ENCODE assay signal across 11 cellular contexts in genomic region chr20:4065405-4065841, GRCh38. TPM values are rescaled to one million over a fixed set of nuclear protein-coding genes. Genes with fewer than 3 reads are reported as not detected.
A peak's percentile ranks its signal among the peaks of the same experiment; 100 is the strongest.
DNase-seq lines count a peak whose midpoint lies in the region; FAIRE-seq and TF ChIP-seq lines count a peak whose summit lies in the region.
"Had no signal": no experiment of that assay in that cellular context is flagged by ENCODE, and none has a peak within 500 bp of the region (broad histone marks: within the 10 kb centered on the region; RNA-seq: fewer than 3 reads in every experiment).

No MANE protein-coding gene starts in this region.

- H3K79me2 ChIP-seq in astrocyte (ENCODE audit: insufficient read depth, low read length) = no peaks in the 10 kb centered on the region

- H3K4me1 ChIP-seq in astrocyte (ENCODE audit: insufficient read depth, low read length) (peaks cover 57% of the 10 kb centered on the region), vagina (peaks cover 46% of the 10 kb centered on the region)

- no peaks in the 10 kb centered on the region for H3K36me3 Mint-ChIP-seq in activated naive CD4-positive, alpha-beta T cell treated with anti-CD3 and anti-CD28 coated beads, Interleukin-2, amount 10 ng/mL, durations not matched to agents 7 days and 5 days
- H3K36me3 Mint-ChIP-seq in astrocyte (ENCODE audit: low read depth, unreplicated experiment) (peaks cover 2% of the 10 kb centered on the region), glutamatergic neuron (ENCODE audit: unreplicated experiment) (peaks cover 8% of the 10 kb centered on the region)
- H3K36me3 Mint-ChIP-seq: activated naive CD4-positive, alpha-beta T cell treated with anti-CD3 and anti-CD28 coated beads, Interleukin-2, amount 50 U/mL, for 24 hours had no signal

- peaks cover 35% of the 10 kb centered on the region for H3K4me1 Mint-ChIP-seq in activated naive CD4-positive, alpha-beta T cell treated with anti-CD3 and anti-CD28 coated beads, Interleukin-2, amount 10 ng/mL, durations not matched to agents 7 days and 5 days
- H3K4me1 Mint-ChIP-seq in astrocyte (ENCODE audit: low read depth, unreplicated experiment) = peaks cover 16% of the 10 kb centered on the region
- peaks cover 4% of the 10 kb centered on the region for H3K4me1 Mint-ChIP-seq in glutamatergic neuron (ENCODE audit: low read depth, unreplicated experiment)

- H3K27me3 Mint-ChIP-seq in activated naive CD4-positive, alpha-beta T cell treated with anti-CD3 and anti-CD28 coated beads, Interleukin-2, amount 10 ng/mL, durations not matched to agents 7 days and 5 days = peaks cover 5% of the 10 kb centered on the region
- H3K27me3 Mint-ChIP-seq in astrocyte (ENCODE audit: low read depth, unreplicated experiment) = no peaks in the 10 kb centered on the region
- peaks cover 2% of the 10 kb centered on the region for H3K27me3 Mint-ChIP-seq in glutamatergic neuron (ENCODE audit: unreplicated experiment)
- H3K27me3 Mint-ChIP-seq: activated naive CD4-positive, alpha-beta T cell treated with anti-CD3 and anti-CD28 coated beads, Interleukin-2, amount 50 U/mL, for 24 hours had no signal

- H3K9me3 ChIP-seq in astrocyte (ENCODE audit: insufficient read depth, low read depth, low read length) = no peaks in the 10 kb centered on the region
- H3K9me3 ChIP-seq in vagina = no peaks in the 10 kb centered on the region

- H3K4me2 ChIP-seq in astrocyte (ENCODE audit: low read length) = peak overlapping the region; percentile 78

- no peak for FAIRE-seq in astrocyte (lab: Jason Lieb, UNC)
- FAIRE-seq: GM12892 had no signal

- no peaks in the 10 kb centered on the region for H4K20me1 ChIP-seq in astrocyte (ENCODE audit: insufficient read depth, low read length)

- peak overlapping the region; percentile 70 for H3K9ac ChIP-seq in astrocyte (ENCODE audit: low read length)

- H3K4me3 Mint-ChIP-seq in activated naive CD4-positive, alpha-beta T cell treated with anti-CD3 and anti-CD28 coated beads, Interleukin-2, amount 10 ng/mL, durations not matched to agents 7 days and 5 days = no peak overlapping the region
- no peak overlapping the region for H3K4me3 Mint-ChIP-seq in astrocyte (ENCODE audit: unreplicated experiment)
- no peak overlapping the region for H3K4me3 Mint-ChIP-seq in glutamatergic neuron (ENCODE audit: unreplicated experiment)
- H3K4me3 Mint-ChIP-seq: activated naive CD4-positive, alpha-beta T cell treated with anti-CD3 and anti-CD28 coated beads, Interleukin-2, amount 50 U/mL, for 24 hours had no signal

- H3K36me3 ChIP-seq in astrocyte (ENCODE audit: insufficient read depth, low read length) = no peaks in the 10 kb centered on the region
- H3K36me3 ChIP-seq in vagina = no peaks in the 10 kb centered on the region

- CTCF ChIA-PET in activated naive CD4-positive, alpha-beta T cell treated with anti-CD3 and anti-CD28 coated beads, Interleukin-2, amount 10 ng/mL, durations not matched to agents 7 days and 5 days (lab: Charles Lee) = interaction anchor here (1.0 to 1.3 kb wide), 2 partner anchors 47 to 245 kb away, joined by 3 read pairs; partner anchors contain the start of gene AP5S1

- H2AFZ ChIP-seq in astrocyte (ENCODE audit: low read depth, low read length) = no peak overlapping the region

- H3K9me3 Mint-ChIP-seq in activated naive CD4-positive, alpha-beta T cell treated with anti-CD3 and anti-CD28 coated beads, Interleukin-2, amount 10 ng/mL, durations not matched to agents 7 days and 5 days = no peaks in the 10 kb centered on the region
- peaks cover 10% of the 10 kb centered on the region for H3K9me3 Mint-ChIP-seq in astrocyte (ENCODE audit: unreplicated experiment)
- peaks cover 3% of the 10 kb centered on the region for H3K9me3 Mint-ChIP-seq in glutamatergic neuron (ENCODE audit: unreplicated experiment)
- H3K9me3 Mint-ChIP-seq: activated naive CD4-positive, alpha-beta T cell treated with anti-CD3 and anti-CD28 coated beads, Interleukin-2, amount 50 U/mL, for 24 hours had no signal

- no peak for TF ChIP-seq CTCF in astrocyte (IDR thresholded peaks at IDR 0.05; ENCODE audit: insufficient read depth, low read depth, low read length)
- no peak for TF ChIP-seq CTCF in vagina (IDR thresholded peaks at IDR 0.05)
- no peak for TF ChIP-seq CTCF in glutamatergic neuron (IDR thresholded peaks at IDR 0.05; ENCODE audit: partially characterized antibody, unreplicated experiment)

- H3K27ac Mint-ChIP-seq in activated naive CD4-positive, alpha-beta T cell treated with anti-CD3 and anti-CD28 coated beads, Interleukin-2, amount 10 ng/mL, durations not matched to agents 7 days and 5 days = peak overlapping the region; percentile 12
- H3K27ac Mint-ChIP-seq in astrocyte (ENCODE audit: unreplicated experiment) (no peak overlapping the region), glutamatergic neuron (ENCODE audit: unreplicated experiment) (no peak overlapping the region)
- H3K27ac Mint-ChIP-seq: activated naive CD4-positive, alpha-beta T cell treated with anti-CD3 and anti-CD28 coated beads, Interleukin-2, amount 50 U/mL, for 24 hours had no signal

- peak overlapping the region; percentile 78 for H3K27ac ChIP-seq in astrocyte (ENCODE audit: low read depth, low read length)
- H3K27ac ChIP-seq in vagina = peak overlapping the region; percentile 74
- H3K27ac ChIP-seq in caudate nucleus (ENCODE audit: low read depth, low read length) = no peak overlapping the region

- no peak for DNase-seq in activated naive CD4-positive, alpha-beta T cell treated with anti-CD3 and anti-CD28 coated beads, Interleukin-2, amount 10 ng/mL, durations not matched to agents 7 days and 5 days
- no peak for DNase-seq in activated naive CD4-positive, alpha-beta T cell treated with anti-CD3 and anti-CD28 coated beads, Interleukin-2, amount 50 U/mL, for 16 hours
- DNase-seq in astrocyte (ENCODE audit: low read depth) (peak; percentile 85), left kidney (ENCODE audit: low read depth, low spot score) (peak; percentile 53), vagina (ENCODE audit: extremely low spot score in 2 of 2) (no peak), caudate nucleus (lab: John Stamatoyannopoulos, UW) (no peak), glutamatergic neuron (no peak), NCI-H1436 treated with DMSO at 0.1 percent for 48 hours (lab: John Stamatoyannopoulos, UW) (no peak)
- DNase-seq: ACHN had no signal

- no peak for TF ChIP-seq POLR2A in vagina (IDR thresholded peaks at IDR 0.05)

- intact Hi-C loops in vagina (cut with DNase I) = loop anchor here (10.0 kb wide), 1 partner anchor 51 kb away; the partner anchor contains the start of gene RNF24

- H3K4me3 ChIP-seq in astrocyte (ENCODE audit: insufficient read depth, low read depth, low read length) (no peak overlapping the region), vagina (no peak overlapping the region)

- no peaks in the 10 kb centered on the region for H3K27me3 ChIP-seq in astrocyte (ENCODE audit: insufficient read depth, low read length)
- H3K27me3 ChIP-seq in vagina = no peaks in the 10 kb centered on the region

RNA-seq across cellular contexts. Expression of gene RNF24, which starts 50.1 kb away (rescaled TPM):
- total RNA-seq in astrocyte (17.4 and 19.0 TPM in 2 replicates), vagina (15.5 TPM), glutamatergic neuron (ENCODE audit: unreplicated experiment) (123 TPM)

Comparison
In these comparisons a context has a peak if more than half of its experiments do, and no peak if none do; other contexts are left out.
1. DNase-seq: peak in astrocyte (single experiment) and left kidney (single experiment); none in activated naive CD4-positive, alpha-beta T cell treated with anti-CD3 and anti-CD28 coated beads, Interleukin-2, amount 10 ng/mL, durations not matched to agents 7 days and 5 days (single experiment), activated naive CD4-positive, alpha-beta T cell treated with anti-CD3 and anti-CD28 coated beads, Interleukin-2, amount 50 U/mL, for 16 hours (single experiment), vagina (0 of 2), caudate nucleus (0 of 61), glutamatergic neuron (single experiment) and NCI-H1436 treated with DMSO at 0.1 percent for 48 hours (single experiment).